In genomic region chr20:25247100-25247665, GRCh38 we compare ENCODE assay signal across 8 cellular contexts. TPM values are rescaled to one million over a fixed set of nuclear protein-coding genes. Genes with fewer than 3 reads are reported as not detected.
DNase-seq lines count a peak whose midpoint lies in the region; ATAC-seq and TF ChIP-seq lines count a peak whose summit lies in the region.

No MANE protein-coding gene starts in this region.

- TF ChIP-seq CTCF in AG04450 (IDR thresholded peaks at IDR 0.05; ENCODE audit: low read depth, low read length) (peak; percentile 60), GM12872 (IDR thresholded peaks at IDR 0.05; ENCODE audit: insufficient read depth, low read depth, low read length) (peak; percentile 36; the same call in 2 of the 3 replicates), heart right ventricle (IDR thresholded peaks at IDR 0.05) (peak; percentile 18 to 75 (median 53)), omental fat pad (IDR thresholded peaks at IDR 0.05) (no peak)

- intact Hi-C loops in heart right ventricle (cut with DNase I): loop anchor here in 7 of 10 donors (1.0 to 10.0 kb wide), 12 partner anchors 20 to 252 kb away; partner anchors contain the start of genes ENTPD6 (in 3 of the 7), ABHD12 (in 1 of the 7), ACSS1 (in 1 of the 7) and APMAP (in 1 of the 7)

- H3K27ac ChIP-seq in AG04450 (ENCODE audit: low read depth, low read length): no peak overlapping the region
- peak overlapping the region; percentile 92 to 98 (median 96) for H3K27ac ChIP-seq in heart right ventricle

- H3K27me3 ChIP-seq in AG04450 (ENCODE audit: control insufficient read depth, insufficient read depth, low read length) (no peaks in the 10 kb centered on the region), heart right ventricle (no peaks in the 10 kb centered on the region)

- WGBS in heart right ventricle, 2 donors: 1 to 3% methylated on average over 27 to 28 of the region's 28 CpGs

- H3K4me1 ChIP-seq in heart right ventricle: peaks cover 0 to 51% (median 29%) of the 10 kb centered on the region in 9 donors

- H3K4me3 ChIP-seq in AG04450 (ENCODE audit: low read depth, low read length) (peak overlapping the region; percentile 89), heart right ventricle (peak overlapping the region; percentile 53 to 96 (median 90))

- POLR2A ChIA-PET in AG04450 (lab: Yijun Ruan, JAX): interaction anchor here (0.9 to 1.5 kb wide), 5 partner anchors 11 to 376 kb away, joined by 3 to 5 read pairs (median 3); no protein-coding TSS in a partner anchor

- CTCF ChIA-PET in AG04450 (lab: Charles Lee): interaction anchor here (0.6 to 3.3 kb wide), 17 partner anchors 8 to 253 kb away, joined by 3 to 17 read pairs (median 3); no protein-coding TSS in a partner anchor

- no peaks in the 10 kb centered on the region for H3K36me3 ChIP-seq in heart right ventricle

- H3K9me3 ChIP-seq in AG04450 (ENCODE audit: control insufficient read depth, insufficient read depth, low read length) (no peaks in the 10 kb centered on the region), heart right ventricle (peaks cover 0 to 4% (median 0%) of the 10 kb centered on the region in 11 donors)

- no peak for DNase-seq in AG04450 (ENCODE audit: low read depth, low spot score)
- DNase-seq in NCI-H748 (lab: John Stamatoyannopoulos, UW; ENCODE audit: unreplicated experiment): peak; percentile 77
- DNase-seq in amniotic epithelial cell (ENCODE audit: low read depth): peak; percentile 39
- DNase-seq in heart right ventricle: peak; percentile 70 to 78
- no peak for DNase-seq in omental fat pad (ENCODE audit: low spot score)

- peak; percentile 3 for ATAC-seq in HG03060 (IDR thresholded peaks at IDR 0.05; ENCODE audit: low read depth, unreplicated experiment)
- ATAC-seq in heart right ventricle: peak; percentile 72 to 86 (median 80)
- peak; percentile 59 for ATAC-seq in omental fat pad (ENCODE audit: low FRiP score)
- ATAC-seq in GM21367 (IDR thresholded peaks at IDR 0.05; ENCODE audit: unreplicated experiment): no peak

RNA-seq across cellular contexts. Expression of gene PYGB, which starts 0.7 kb away (rescaled TPM):
- polyA plus RNA-seq in AG04450 (2011; rRNA removed): 43.2 and 60.0 TPM in 2 replicates
- polyA minus RNA-seq in AG04450 (2011; rRNA and poly(A)+ RNA removed): 70.7 and 104 TPM in 2 replicates
- 100 to 1,000 TPM; 203 to 462 (median 276) TPM for total RNA-seq in heart right ventricle
- 100 to 1,000 TPM in 1 of 2 donors, 10 to 100 TPM in 1; 83.1 to 250 TPM for polyA plus RNA-seq in heart right ventricle
- 10 to 100 TPM; 63.7 to 94.6 (median 82.4) TPM for total RNA-seq in omental fat pad

RNA-seq across cellular contexts. Expression of gene ENTPD6, which starts 51.7 kb away (rescaled TPM):
- 39.9 and 51.4 TPM in 2 replicates for polyA plus RNA-seq in AG04450 (2011; rRNA removed)
- polyA minus RNA-seq in AG04450 (2011; rRNA and poly(A)+ RNA removed): 34.2 and 39.9 TPM in 2 replicates
- total RNA-seq in heart right ventricle: 100 to 1,000 TPM in 3 of 10 donors, 10 to 100 TPM in 7; 54.6 to 141 (median 78.0) TPM
- 100 to 1,000 TPM; 161 to 167 TPM for polyA plus RNA-seq in heart right ventricle
- 10 to 100 TPM; 44.6 to 71.0 (median 60.0) TPM for total RNA-seq in omental fat pad

Comparison
In these comparisons a context has a peak if more than half of its experiments do, and no peak if none do; other contexts are left out.
1. DNase-seq: peak in NCI-H748 (single experiment), amniotic epithelial cell (single experiment) and heart right ventricle (2 of 2); none in AG04450 (single experiment) and omental fat pad (single experiment).
2. CTCF ChIP-seq: peak in AG04450 (single experiment), GM12872 (single experiment) and heart right ventricle (9 of 9); none in omental fat pad (0 of 3).